Comparison of ENCODE assay signal across 11 cellular contexts in the genomic region with DNA sequence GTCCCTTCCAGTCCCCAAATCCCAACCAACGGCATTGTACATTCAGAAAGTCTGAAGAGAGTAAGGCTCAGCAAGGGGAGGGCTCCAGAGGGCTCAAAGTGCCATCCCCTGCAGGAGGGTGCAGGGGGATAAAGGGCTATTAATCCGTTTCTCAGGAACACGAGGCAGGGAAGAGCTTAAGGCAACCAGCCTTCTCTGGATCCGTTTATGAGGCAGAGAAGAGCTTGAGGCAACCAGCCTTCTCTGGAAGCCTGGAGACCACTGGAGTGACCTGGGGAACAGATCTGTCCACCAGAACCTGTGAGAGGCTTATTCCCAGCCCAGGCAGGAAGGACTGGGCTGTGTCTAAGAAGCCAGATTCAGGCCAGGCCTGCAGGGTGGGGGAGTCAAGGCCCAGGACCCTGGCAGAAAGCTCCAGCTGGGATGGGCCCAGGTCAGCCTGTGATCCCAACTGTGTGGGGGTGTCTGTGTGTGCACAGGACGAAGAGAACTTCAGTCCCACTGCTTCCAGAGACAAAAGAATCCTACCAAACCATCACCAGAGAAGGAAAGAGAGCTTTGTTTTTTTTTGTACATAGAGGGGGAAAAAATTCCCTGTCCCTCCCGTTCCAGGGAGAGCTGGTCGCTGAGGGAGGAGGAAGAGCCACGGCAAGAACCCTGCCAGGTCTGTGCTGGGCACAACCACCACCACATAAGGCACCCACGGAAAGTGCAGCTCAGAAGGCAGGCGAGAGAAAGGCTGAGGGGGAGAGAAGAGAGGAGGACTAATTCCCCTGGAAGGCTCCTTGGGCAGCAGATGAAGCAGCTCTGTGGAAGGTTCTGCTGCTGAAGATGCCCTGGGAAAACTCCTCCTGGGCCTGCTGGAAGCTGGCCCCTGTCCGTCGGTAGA. TPM values are rescaled to one million over a fixed set of nuclear protein-coding genes. Genes with fewer than 3 reads are reported as not detected.
DNase-seq lines count a peak whose midpoint lies in the region; ATAC-seq and TF ChIP-seq lines count a peak whose summit lies in the region.
"Had no signal": no experiment of that assay in that cellular context is flagged by ENCODE, and none has a peak within 500 bp of the region (broad histone marks: within the 10 kb centered on the region; RNA-seq: fewer than 3 reads in every experiment).

No MANE protein-coding gene starts in this region.

- ATAC-seq in RWPE2 (ENCODE audit: low read depth), result no peak

- DNase-seq in H7, result peak; percentile 59
- DNase-seq in RWPE2 (ENCODE audit: low spot score), result peak; percentile 64
- DNase-seq in esophagus muscularis mucosa (ENCODE audit: extremely low spot score), result no peak
- DNase-seq in stimulated activated CD8-positive, alpha-beta memory T cell treated with anti-CD3 and anti-CD28 coated beads, Interleukin-4, amount 100 ng/mL, for 48 hours, result peak; percentile 37
- DNase-seq in NCI-H1930 (lab: John Stamatoyannopoulos, UW), result no peak
- DNase-seq in OCI-M2 (lab: John Stamatoyannopoulos, UW; ENCODE audit: unreplicated experiment), result no peak
- DNase-seq in GOT3 (lab: John Stamatoyannopoulos, UW), result no peak
- DNase-seq: PC-9 had no signal

- peaks cover 4% of the 10 kb centered on the region for H3K4me1 ChIP-seq in RWPE2 (ENCODE audit: insufficient read depth, poor library complexity, severe bottlenecking)
- H3K4me1 ChIP-seq in esophagus muscularis mucosa, result peaks cover 28 to 57% (median 39%) of the 10 kb centered on the region in 4 donors

- no peak for TF ChIP-seq EP300 in esophagus muscularis mucosa (IDR thresholded peaks at IDR 0.05)

- peaks cover 17% of the 10 kb centered on the region for H3K36me3 ChIP-seq in H7 (replicated peaks; ENCODE audit: control insufficient read depth, insufficient read depth, low read length)
- H3K36me3 ChIP-seq in RWPE2 (ENCODE audit: low read depth), result peaks cover 19% of the 10 kb centered on the region
- H3K36me3 ChIP-seq in esophagus muscularis mucosa, result peaks cover 22 to 71% (median 63%) of the 10 kb centered on the region in 4 donors

- 82% methylated on average over 12 of the region's 12 CpGs for WGBS in esophagus muscularis mucosa

- no peaks in the 10 kb centered on the region for H3K9me3 ChIP-seq in RWPE2 (ENCODE audit: severe bottlenecking)
- H3K9me3 ChIP-seq in esophagus muscularis mucosa, result no peaks in the 10 kb centered on the region

- TF ChIP-seq POLR2A in esophagus muscularis mucosa (IDR thresholded peaks at IDR 0.05; ENCODE audit: low read depth), result no peak

- intact Hi-C loops in esophagus muscularis mucosa (cut with DNase I), result no loop called here

- TF ChIP-seq CTCF in RWPE2 (IDR thresholded peaks at IDR 0.05; ENCODE audit: poor library complexity, severe bottlenecking) (no peak), esophagus muscularis mucosa (IDR thresholded peaks at IDR 0.05) (no peak)

- H3K27ac ChIP-seq in RWPE2 (ENCODE audit: poor library complexity, severe bottlenecking), result no peak overlapping the region
- H3K27ac ChIP-seq in esophagus muscularis mucosa (replicated peaks in 1 of 4), result peak overlapping the region; percentile 74 to 90 (median 88)

- no peak overlapping the region for H3K4me3 ChIP-seq in H7 (ENCODE audit: insufficient read depth, low read depth, low read length)
- H3K4me3 ChIP-seq in RWPE2 (ENCODE audit: severe bottlenecking), result no peak overlapping the region
- H3K4me3 ChIP-seq in esophagus muscularis mucosa, result no peak overlapping the region
- H3K4me3 ChIP-seq: PC-9 had no signal

- H3K27me3 ChIP-seq in H7 (ENCODE audit: control insufficient read depth, insufficient read depth, low read length), result no peaks in the 10 kb centered on the region
- no peaks in the 10 kb centered on the region for H3K27me3 ChIP-seq in RWPE2 (ENCODE audit: insufficient read depth, poor library complexity, severe bottlenecking)
- H3K27me3 ChIP-seq in esophagus muscularis mucosa, result no peaks in the 10 kb centered on the region

RNA-seq across cellular contexts. Expression of a gene that starts 1.6 kb away (rescaled TPM):
- total RNA-seq in H7 (2014; rRNA removed; shearing (Covaris generic)), result 20.9 and 30.4 TPM in 2 replicates
- 10 to 100 TPM; 24.5 to 49.2 (median 35.4) TPM for total RNA-seq in esophagus muscularis mucosa

RNA-seq across cellular contexts. Expression of a gene that starts 18.1 kb away (rescaled TPM):
- total RNA-seq in H7 (2014; rRNA removed; shearing (Covaris generic)), result 0.03 TPM in 1 of 2 replicates, not detected in the other
- total RNA-seq in esophagus muscularis mucosa, result under 1 TPM in 1 of 4 donors, not detected in 3; 0.33 TPM
- total RNA-seq: activated CD8-positive, alpha-beta memory T cell treated with anti-CD3 and anti-CD28 coated beads for 36 hours; endothelial cell of umbilical vein; liver; PC-9 had no signal

RNA-seq across cellular contexts. Expression of a gene that starts 28.6 kb away (rescaled TPM):
- 20.8 and 22.6 TPM in 2 replicates for total RNA-seq in H7 (2014; rRNA removed; shearing (Covaris generic))
- 100 to 1,000 TPM in 2 of 4 donors, 10 to 100 TPM in 2; 57.3 to 125 (median 94.9) TPM for total RNA-seq in esophagus muscularis mucosa

RNA-seq across cellular contexts. Expression of a gene that starts 31.9 kb away (rescaled TPM):
- total RNA-seq in H7 (2014; rRNA removed; shearing (Covaris generic)), result not detected in 2 replicates
- under 1 TPM in 1 of 4 donors, not detected in 3; 0.66 TPM for total RNA-seq in esophagus muscularis mucosa
- total RNA-seq: endothelial cell of umbilical vein, PC-9 had no signal

RNA-seq across cellular contexts. Expression of a gene that starts 45.3 kb away (rescaled TPM):
- total RNA-seq in H7 (2014; rRNA removed; shearing (Covaris generic)), result 50.9 and 64.7 TPM in 2 replicates
- total RNA-seq in esophagus muscularis mucosa, result 10 to 100 TPM; 37.4 to 50.7 (median 44.0) TPM

Comparison
In these comparisons a context has a peak if more than half of its experiments do, and no peak if none do; other contexts are left out.
1. DNase-seq: peak in H7 (single experiment), RWPE2 (single experiment) and stimulated activated CD8-positive, alpha-beta memory T cell treated with anti-CD3 and anti-CD28 coated beads, Interleukin-4, amount 100 ng/mL, for 48 hours (single experiment); none in esophagus muscularis mucosa (single experiment), NCI-H1930 (0 of 2), OCI-M2 (single experiment) and GOT3 (single experiment).